In the genomic region with DNA sequence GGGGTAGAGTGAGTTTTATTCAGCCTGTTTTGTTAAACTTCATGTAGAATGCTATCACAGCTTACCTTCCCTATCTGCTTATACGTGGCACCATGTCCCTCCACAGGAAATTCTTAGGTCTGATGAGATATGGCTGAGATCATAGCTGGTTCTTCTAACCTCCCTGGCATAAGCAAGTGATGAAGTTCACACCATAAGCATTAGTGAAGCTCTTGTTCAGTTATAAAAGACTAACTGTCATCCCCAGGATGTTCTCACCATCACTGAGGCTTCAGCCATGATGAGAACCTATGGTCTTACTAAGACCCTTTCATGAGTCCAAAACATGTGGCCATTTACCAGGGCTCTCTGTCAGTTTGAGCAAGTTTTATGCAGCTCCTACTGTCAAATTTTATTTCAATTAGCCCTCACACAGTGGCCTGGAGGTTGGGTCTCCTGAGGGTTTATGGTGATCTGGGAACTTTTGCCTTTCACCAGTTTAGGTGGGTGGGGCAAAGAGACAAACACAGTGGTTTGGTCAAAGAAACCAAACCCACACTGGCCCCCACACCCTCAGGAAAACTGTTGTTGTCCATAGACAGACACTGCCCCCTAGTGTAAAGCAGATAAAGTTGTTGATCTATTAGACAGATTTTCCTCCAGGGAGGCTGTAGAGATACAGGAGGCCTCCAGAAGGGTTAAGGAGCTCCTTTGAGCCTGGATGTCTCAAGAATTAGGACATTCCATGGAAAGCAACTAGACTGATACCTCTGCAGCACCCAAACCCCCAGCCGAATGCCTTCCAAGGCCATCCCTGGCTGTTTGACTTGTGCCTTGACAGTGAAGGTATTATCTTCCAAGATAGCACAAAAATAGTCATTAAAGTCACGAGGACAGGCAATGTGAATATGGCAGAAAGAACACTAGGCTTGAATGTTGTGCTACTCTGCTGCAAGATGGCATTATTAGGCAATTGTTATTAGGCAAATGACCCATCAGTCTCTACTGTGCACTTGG, we compare ENCODE assay signal across 9 cellular contexts. TPM values are rescaled to one million over a fixed set of nuclear protein-coding genes. Genes with fewer than 3 reads are reported as not detected.
DNase-seq lines count a peak whose midpoint lies in the region; ATAC-seq and TF ChIP-seq lines count a peak whose summit lies in the region.
"Had no signal": no experiment of that assay in that cellular context is flagged by ENCODE, and none has a peak within 500 bp of the region (broad histone marks: within the 10 kb centered on the region; RNA-seq: fewer than 3 reads in every experiment).

No MANE protein-coding gene starts in this region.

- CTCF ChIA-PET in OCI-LY7 (lab: Charles Lee; ENCODE audit: unreplicated experiment) = interaction anchor here (1.3 kb wide), 1 partner anchor 172 kb away, joined by 5 read pairs; no protein-coding TSS in a partner anchor

- no peak overlapping the region for H3K4me2 ChIP-seq in OCI-LY7 (ENCODE audit: low read length)

- no peaks in the 10 kb centered on the region for H3K79me2 ChIP-seq in OCI-LY7 (ENCODE audit: insufficient read depth, low read depth, low read length)

- peak; percentile 86 for TF ChIP-seq CTCF in OCI-LY7 (conservative IDR thresholded peaks at IDR 0.05; ENCODE audit: low read length)
- peak; percentile 55 for TF ChIP-seq CTCF in colonic mucosa (IDR thresholded peaks at IDR 0.05)
- peak; percentile 56 for TF ChIP-seq CTCF in liver (IDR thresholded peaks at IDR 0.05; ENCODE audit: low read depth, low read length, missing input control)
- peak in 3 of 4 experiments; percentile 11 to 39 (median 36) for TF ChIP-seq CTCF in uterus (IDR thresholded peaks at IDR 0.05)

- H3K9me3 ChIP-seq in OCI-LY7 (ENCODE audit: low read length) = no peaks in the 10 kb centered on the region
- no peaks in the 10 kb centered on the region for H3K9me3 ChIP-seq in colonic mucosa
- H3K9me3 ChIP-seq in liver (ENCODE audit: control insufficient read depth in 4 of 4, low read length in 3 of 4) = no peaks in the 10 kb centered on the region
- no peaks in the 10 kb centered on the region for H3K9me3 ChIP-seq in uterus

- BruUV-seq in OCI-LY7 (replicated peaks; lab: Mats Ljungman, UMichigan) = no TSS peak

- no peak overlapping the region for H2AFZ ChIP-seq in OCI-LY7 (ENCODE audit: low read length)

- H3K4me1 ChIP-seq in OCI-LY7 (ENCODE audit: insufficient read depth, low read length, poor library complexity, severe bottlenecking) (no peaks in the 10 kb centered on the region), colonic mucosa (no peaks in the 10 kb centered on the region), liver (ENCODE audit: control insufficient read depth in 4 of 4, insufficient read depth in 4 of 4, low read length in 3 of 4) (peaks cover 0 to 6% (median 5%) of the 10 kb centered on the region in 4 donors), uterus (no peaks in the 10 kb centered on the region)

- H3K9me2 ChIP-seq in OCI-LY7 (ENCODE audit: insufficient read depth, low read length) = no peaks in the 10 kb centered on the region

- no peak for TF ChIP-seq POLR2A in uterus (IDR thresholded peaks at IDR 0.05)

- 53% methylated on average over 3 of the region's 3 CpGs for WGBS in liver

- peak; percentile 81 to 88 for TF ChIP-seq RAD21 in liver (IDR thresholded peaks at IDR 0.05)

- H3K27ac ChIP-seq in OCI-LY7 (ENCODE audit: low read depth, low read length, poor library complexity, severe bottlenecking) (no peak overlapping the region), colonic mucosa (no peak overlapping the region), liver (ENCODE audit: low read depth in 1 of 2, low read length in 2 of 2) (no peak overlapping the region), uterus (no peak overlapping the region)

- POLR2A ChIA-PET in OCI-LY7 (lab: Charles Lee) = interaction anchor here (0.6 kb wide), 1 partner anchor 1087 kb away, joined by 3 read pairs; no protein-coding TSS in a partner anchor

- no peaks in the 10 kb centered on the region for H4K20me1 ChIP-seq in OCI-LY7 (ENCODE audit: insufficient read depth, low read length)

- no peak overlapping the region for H3K9ac ChIP-seq in colonic mucosa (ENCODE audit: low read depth in 2 of 2, low read length in 2 of 2)
- H3K9ac ChIP-seq in liver (ENCODE audit: low read depth in 1 of 2, low read length in 2 of 2) = no peak overlapping the region

- intact Hi-C loops in OCI-LY7 (cut with micrococcal nuclease; ENCODE audit: unreplicated experiment) (loop anchor here (1.0 to 10.0 kb wide), 2 partner anchors 174 to 366 kb away; no protein-coding TSS in a partner anchor), colonic mucosa (cut with DNase I) (loop anchor here (2.0 kb wide), 1 partner anchor 174 kb away; no protein-coding TSS in a partner anchor), uterus (cut with DNase I; ENCODE audit: low total_unique reads) (no loop called here)

- peak; percentile 43 for ATAC-seq in HG02885 (IDR thresholded peaks at IDR 0.05; ENCODE audit: poor library complexity, unreplicated experiment)

- peak; percentile 71 for DNase-seq in SIG-M5 treated with dmso at 0.1 percent for 504 hours (lab: John Stamatoyannopoulos, UW; ENCODE audit: unreplicated experiment)
- DNase-seq in SIG-M5 (lab: John Stamatoyannopoulos, UW) = no peak
- DNase-seq in OCI-LY7 (ENCODE audit: low spot score) = peak; percentile 55
- DNase-seq in colonic mucosa = peak; percentile 35
- no peak for DNase-seq in uterus
- no peak for DNase-seq in NCI-H187 treated with DMSO at 0.1 percent for 48 hours (lab: John Stamatoyannopoulos, UW)
- DNase-seq: activated T-cell treated with anti-CD3 and anti-CD28 coated beads, Interleukin-2, amount 50 U/mL, for 4 hours had no signal

- H3K4me3 ChIP-seq in OCI-LY7 (ENCODE audit: low read depth, low read length, poor library complexity, severe bottlenecking) (no peak overlapping the region), colonic mucosa (no peak overlapping the region), liver (ENCODE audit: low read depth in 1 of 3, low read length in 3 of 3) (no peak overlapping the region), uterus (no peak overlapping the region)

- H3K27me3 ChIP-seq in colonic mucosa = no peaks in the 10 kb centered on the region
- no peaks in the 10 kb centered on the region for H3K27me3 ChIP-seq in liver (ENCODE audit: control insufficient read depth in 4 of 4, insufficient read depth in 4 of 4, low read length in 3 of 4)
- H3K27me3 ChIP-seq in uterus = no peaks in the 10 kb centered on the region

- H3K36me3 ChIP-seq in OCI-LY7 (ENCODE audit: insufficient read depth, low read length) (no peaks in the 10 kb centered on the region), colonic mucosa (no peaks in the 10 kb centered on the region), liver (ENCODE audit: control insufficient read depth in 4 of 4, insufficient read depth in 3 of 4, low read depth in 1 of 4, low read length in 3 of 4) (no peaks in the 10 kb centered on the region), uterus (no peaks in the 10 kb centered on the region)

TF ChIP-seq in liver, 16 proteins besides CTCF, POLR2A, EP300 and RAD21 (continues in another document):
- TF ChIP-seq, protein P1, sequence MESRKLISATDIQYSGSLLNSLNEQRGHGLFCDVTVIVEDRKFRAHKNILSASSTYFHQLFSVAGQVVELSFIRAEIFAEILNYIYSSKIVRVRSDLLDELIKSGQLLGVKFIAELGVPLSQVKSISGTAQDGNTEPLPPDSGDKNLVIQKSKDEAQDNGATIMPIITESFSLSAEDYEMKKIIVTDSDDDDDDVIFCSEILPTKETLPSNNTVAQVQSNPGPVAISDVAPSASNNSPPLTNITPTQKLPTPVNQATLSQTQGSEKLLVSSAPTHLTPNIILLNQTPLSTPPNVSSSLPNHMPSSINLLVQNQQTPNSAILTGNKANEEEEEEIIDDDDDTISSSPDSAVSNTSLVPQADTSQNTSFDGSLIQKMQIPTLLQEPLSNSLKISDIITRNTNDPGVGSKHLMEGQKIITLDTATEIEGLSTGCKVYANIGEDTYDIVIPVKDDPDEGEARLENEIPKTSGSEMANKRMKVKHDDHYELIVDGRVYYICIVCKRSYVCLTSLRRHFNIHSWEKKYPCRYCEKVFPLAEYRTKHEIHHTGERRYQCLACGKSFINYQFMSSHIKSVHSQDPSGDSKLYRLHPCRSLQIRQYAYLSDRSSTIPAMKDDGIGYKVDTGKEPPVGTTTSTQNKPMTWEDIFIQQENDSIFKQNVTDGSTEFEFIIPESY (IDR thresholded peaks at IDR 0.05) = no peak
- TF ChIP-seq FOXA1 (IDR thresholded peaks at IDR 0.05) (no peak), JUND (IDR thresholded peaks at IDR 0.05) (no peak), EGR1 (IDR thresholded peaks at IDR 0.05; ENCODE audit: low read depth in 2 of 2) (no peak)
- TF ChIP-seq, protein P2, sequence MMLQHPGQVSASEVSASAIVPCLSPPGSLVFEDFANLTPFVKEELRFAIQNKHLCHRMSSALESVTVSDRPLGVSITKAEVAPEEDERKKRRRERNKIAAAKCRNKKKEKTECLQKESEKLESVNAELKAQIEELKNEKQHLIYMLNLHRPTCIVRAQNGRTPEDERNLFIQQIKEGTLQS (IDR thresholded peaks at IDR 0.05) = no peak
- TF ChIP-seq, protein P3, sequence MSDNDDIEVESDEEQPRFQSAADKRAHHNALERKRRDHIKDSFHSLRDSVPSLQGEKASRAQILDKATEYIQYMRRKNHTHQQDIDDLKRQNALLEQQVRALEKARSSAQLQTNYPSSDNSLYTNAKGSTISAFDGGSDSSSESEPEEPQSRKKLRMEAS (IDR thresholded peaks at IDR 0.05) = no peak

RNA-seq across cellular contexts. Expression of a gene that starts 5.0 kb away (rescaled TPM):
- total RNA-seq in OCI-LY7 (2014; rRNA removed; shearing (Covaris generic)) = 0.82 and 1.0 TPM in 2 replicates
- 2.8 and 3.3 TPM in 2 replicates for total RNA-seq in OCI-LY7 (2022)
- 1 to 10 TPM; 1.1 to 1.2 TPM for total RNA-seq in colonic mucosa
- 1 to 10 TPM; 1.2 to 3.6 TPM for total RNA-seq in liver
- polyA plus RNA-seq in liver = under 1 TPM; 0.12 to 0.49 TPM
- 1 to 10 TPM in 3 of 4 donors, not detected in 1; 2.0 to 7.8 (median 3.8) TPM for total RNA-seq in uterus

Comparison
In these comparisons a context has a peak if more than half of its experiments do, and no peak if none do; other contexts are left out.
1. DNase-seq: peak in SIG-M5 treated with dmso at 0.1 percent for 504 hours (single experiment), OCI-LY7 (single experiment) and colonic mucosa (single experiment); none in SIG-M5 (single experiment), uterus (0 of 2) and NCI-H187 treated with DMSO at 0.1 percent for 48 hours (single experiment).
2. CTCF ChIP-seq: peak in every context shown above with its lines; median percentile 86 in OCI-LY7; 56 in liver; 55 in colonic mucosa; 36 in uterus.